ENCODE assay signal across 6 cellular contexts in the genomic region with DNA sequence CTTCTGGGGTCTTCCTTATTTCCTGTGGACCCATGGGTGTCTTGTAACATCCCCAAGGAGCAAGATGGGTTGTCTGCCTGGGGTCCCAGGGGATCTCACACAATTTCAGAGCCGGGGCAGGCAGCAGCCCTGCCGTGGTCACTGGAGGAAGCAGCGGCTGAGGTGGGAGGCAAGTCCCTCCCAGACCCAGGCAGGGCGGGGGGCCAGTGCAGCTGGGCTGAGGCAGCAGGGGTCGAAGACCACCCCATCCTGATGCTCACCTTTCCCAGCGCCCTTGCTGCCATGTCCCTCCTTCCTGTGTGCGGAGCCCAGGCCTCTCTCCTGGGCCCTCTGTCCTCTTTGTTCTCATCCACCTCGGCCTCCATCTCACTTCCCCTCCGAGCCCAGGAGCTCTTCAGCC.
"Had no signal": no experiment of that assay in that cellular context is flagged by ENCODE, and none has a peak within 500 bp of the region (broad histone marks: within the 10 kb centered on the region; RNA-seq: fewer than 3 reads in every experiment).

No MANE protein-coding gene starts in this region.

- H3K27ac Mint-ChIP-seq: GM23338, H9, IgD-negative memory B cell had no signal

- ATAC-seq: GM23338, HepG2 had no signal

- H3K36me3 Mint-ChIP-seq: IgD-negative memory B cell had no signal

- H3K27ac ChIP-seq: HL-60 had no signal

- H3K27me3 Mint-ChIP-seq: IgD-negative memory B cell had no signal

- H3K4me1 Mint-ChIP-seq: IgD-negative memory B cell had no signal

- H3K4me3 Mint-ChIP-seq: GM23338, H9, IgD-negative memory B cell had no signal

- H3K4me3 ChIP-seq: GM23338 had no signal

- DNase-seq: H9, HCEC 1CT had no signal

- H3K4me2 ChIP-seq: GM23338 had no signal
